9 cellular contexts compared by ENCODE assay signal in genomic region chr4:74230902-74231499, GRCh38.
DNase-seq lines count a peak whose midpoint lies in the region; ATAC-seq, FAIRE-seq and TF ChIP-seq lines count a peak whose summit lies in the region.
"Had no signal": no experiment of that assay in that cellular context is flagged by ENCODE, and none has a peak within 500 bp of the region (broad histone marks: within the 10 kb centered on the region; RNA-seq: fewer than 3 reads in every experiment).

No MANE protein-coding gene starts in this region.

- TF ChIP-seq CTCF in HFF-Myc (IDR thresholded peaks at IDR 0.05; ENCODE audit: low read depth, low read length, missing control alignments) (no peak), RWPE2 (IDR thresholded peaks at IDR 0.05; ENCODE audit: poor library complexity, severe bottlenecking) (no peak), left ventricle myocardium inferior (IDR thresholded peaks at IDR 0.05; ENCODE audit: borderline replicate concordance) (no peak)

- H3K36me3 Mint-ChIP-seq in activated T-cell treated with anti-CD3 and anti-CD28 coated beads, Interleukin-2, amount 50 U/mL, for 24 hours (ENCODE audit: low read depth): peaks cover 1% of the 10 kb centered on the region

- H3K9me3 ChIP-seq in RWPE2 (ENCODE audit: severe bottlenecking): no peaks in the 10 kb centered on the region
- no peaks in the 10 kb centered on the region for H3K9me3 ChIP-seq in left ventricle myocardium inferior (replicated peaks)

- H3K27ac ChIP-seq in RWPE2 (ENCODE audit: poor library complexity, severe bottlenecking): peak overlapping the region; percentile 83
- peak overlapping the region; percentile 47 for H3K27ac ChIP-seq in left ventricle myocardium inferior (replicated peaks)

- no peak for TF ChIP-seq POLR2A in GM12891 (IDR thresholded peaks at IDR 0.05; ENCODE audit: low read depth, low read length)

- no peaks in the 10 kb centered on the region for H3K9me3 Mint-ChIP-seq in activated T-cell treated with anti-CD3 and anti-CD28 coated beads, Interleukin-2, amount 50 U/mL, for 24 hours
- H3K9me3 Mint-ChIP-seq: brain had no signal

- H3K4me1 Mint-ChIP-seq in activated T-cell treated with anti-CD3 and anti-CD28 coated beads, Interleukin-2, amount 50 U/mL, for 24 hours (ENCODE audit: low read depth): peaks cover 14% of the 10 kb centered on the region
- H3K4me1 Mint-ChIP-seq: brain had no signal

- CTCF ChIA-PET in HEK293T (lab: Yijun Ruan, JAX): interaction anchor here (1.0 kb wide), 1 partner anchor 42 kb away, joined by 5 read pairs; no protein-coding TSS in a partner anchor

- H3K4me3 Mint-ChIP-seq in activated T-cell treated with anti-CD3 and anti-CD28 coated beads, Interleukin-2, amount 50 U/mL, for 24 hours: no peak overlapping the region
- H3K4me3 Mint-ChIP-seq: brain had no signal

- FAIRE-seq in GM12891 (lab: Jason Lieb, UNC): no peak

- intact Hi-C loops in left ventricle myocardium inferior (cut with micrococcal nuclease): no loop called here

- no peak overlapping the region for H3K27ac Mint-ChIP-seq in activated T-cell treated with anti-CD3 and anti-CD28 coated beads, Interleukin-2, amount 50 U/mL, for 24 hours
- H3K27ac Mint-ChIP-seq: brain had no signal

- H3K4me1 ChIP-seq in RWPE2 (ENCODE audit: insufficient read depth, poor library complexity, severe bottlenecking) (peaks cover 26% of the 10 kb centered on the region), left ventricle myocardium inferior (peaks cover 13% of the 10 kb centered on the region)

- POLR2A ChIA-PET in HEK293T (lab: Yijun Ruan, JAX): no interaction called here

- in situ Hi-C loops in Caki2 (cut with HindIII; ENCODE audit: low pct_unique_long_range_greater_than_20kb, low sequenced_read_pairs): no loop called here

- H3K36me3 ChIP-seq in RWPE2 (ENCODE audit: low read depth) (no peaks in the 10 kb centered on the region), left ventricle myocardium inferior (no peaks in the 10 kb centered on the region)

- ATAC-seq in RWPE2 (ENCODE audit: low read depth): peak; percentile 81

- no peaks in the 10 kb centered on the region for H3K27me3 Mint-ChIP-seq in activated T-cell treated with anti-CD3 and anti-CD28 coated beads, Interleukin-2, amount 50 U/mL, for 24 hours

- no peaks in the 10 kb centered on the region for H3K27me3 ChIP-seq in RWPE2 (ENCODE audit: insufficient read depth, poor library complexity, severe bottlenecking)
- H3K27me3 ChIP-seq in left ventricle myocardium inferior (ENCODE audit: low read depth): no peaks in the 10 kb centered on the region

- H3K4me3 ChIP-seq in HFF-Myc (replicated peaks; ENCODE audit: low read depth, low read length): no peak overlapping the region
- no peak overlapping the region for H3K4me3 ChIP-seq in RWPE2 (ENCODE audit: severe bottlenecking)
- no peak overlapping the region for H3K4me3 ChIP-seq in left ventricle myocardium inferior

- peak; percentile 80 for DNase-seq in Caki2 (ENCODE audit: low read depth)
- DNase-seq in HFF-Myc (ENCODE audit: extremely low read depth, low read depth): peak; percentile 5
- DNase-seq in RWPE2 (ENCODE audit: low spot score): no peak
- DNase-seq in left ventricle myocardium inferior: no peak
- no peak for DNase-seq in HEK293T (ENCODE audit: extremely low spot score)
- no peak for DNase-seq in NCI-H2081 (lab: John Stamatoyannopoulos, UW)
- no peak for DNase-seq in GM12891 (ENCODE audit: insufficient read length, low spot score)
- no peak for DNase-seq in activated T-cell treated with anti-CD3 and anti-CD28 coated beads, Interleukin-2, amount 50 U/mL, for 24 hours

TF ChIP-seq in HEK293T, 16 proteins besides CTCF, POLR2A, EP300 and RAD21:
- TF ChIP-seq HDGF (IDR thresholded peaks at IDR 0.05; ENCODE audit: borderline replicate concordance): no peak
- no peak for TF ChIP-seq ELF4 (IDR thresholded peaks at IDR 0.05)
- no peak for TF ChIP-seq NFRKB (IDR thresholded peaks at IDR 0.05)
- TF ChIP-seq LEF1 (IDR thresholded peaks at IDR 0.05; ENCODE audit: borderline replicate concordance): no peak
- no peak for TF ChIP-seq ARNT (IDR thresholded peaks at IDR 0.05)
- TF ChIP-seq FOXM1 (IDR thresholded peaks at IDR 0.05; ENCODE audit: borderline replicate concordance): no peak
- TF ChIP-seq CTBP1 (IDR thresholded peaks at IDR 0.05; ENCODE audit: borderline replicate concordance): no peak
- TF ChIP-seq SP1 (IDR thresholded peaks at IDR 0.05): no peak
- TF ChIP-seq SUZ12 (IDR thresholded peaks at IDR 0.05): no peak
- TF ChIP-seq TARDBP (IDR thresholded peaks at IDR 0.05): no peak
- TF ChIP-seq FOXK2 (IDR thresholded peaks at IDR 0.05): no peak
- TF ChIP-seq L3MBTL2 (conservative IDR thresholded peaks at IDR 0.05): no peak
- TF ChIP-seq PKNOX1 (IDR thresholded peaks at IDR 0.05): no peak
- no peak for TF ChIP-seq BHLHE40 (IDR thresholded peaks at IDR 0.05; ENCODE audit: borderline replicate concordance)
- no peak for TF ChIP-seq ZNF384 (IDR thresholded peaks at IDR 0.05)
- no peak for TF ChIP-seq FOXA1 (IDR thresholded peaks at IDR 0.05)

TF ChIP-seq in GM12891, 5 proteins besides CTCF, POLR2A, EP300 and RAD21:
- no peak for TF ChIP-seq POU2F2 (IDR thresholded peaks at IDR 0.05; ENCODE audit: low read depth, low read length)
- TF ChIP-seq POLR2AphosphoS5 (IDR thresholded peaks at IDR 0.05; ENCODE audit: low read depth, low read length): no peak
- no peak for TF ChIP-seq TAF1 (IDR thresholded peaks at IDR 0.05; ENCODE audit: low read depth, low read length)
- no peak for TF ChIP-seq PAX5 (IDR thresholded peaks at IDR 0.05; ENCODE audit: insufficient read depth, low read length, severe bottlenecking)
- no peak for TF ChIP-seq SPI1 (IDR thresholded peaks at IDR 0.05; ENCODE audit: low read depth, low read length)
TF ChIP-seq in GM12891: peak in this region for 0.

Comparison
In these comparisons a context has a peak if more than half of its experiments do, and no peak if none do; other contexts are left out.
1. DNase-seq: peak in Caki2 (single experiment) and HFF-Myc (single experiment); none in RWPE2 (single experiment), left ventricle myocardium inferior (single experiment), HEK293T (single experiment), NCI-H2081 (0 of 2), GM12891 (single experiment) and activated T-cell treated with anti-CD3 and anti-CD28 coated beads, Interleukin-2, amount 50 U/mL, for 24 hours (single experiment).